ENCODE assay signal across 8 cellular contexts in genomic region chr15:68256675-68257450, GRCh38. TPM values are rescaled to one million over a fixed set of nuclear protein-coding genes. Genes with fewer than 3 reads are reported as not detected.
DNase-seq lines count a peak whose midpoint lies in the region; ATAC-seq, FAIRE-seq and TF ChIP-seq lines count a peak whose summit lies in the region.

No MANE protein-coding gene starts in this region.

- peaks cover 1 to 3% of the 10 kb centered on the region in 2 donors for H3K27me3 Mint-ChIP-seq in CD4-positive, alpha-beta memory T cell
- peaks cover 17% of the 10 kb centered on the region for H3K27me3 Mint-ChIP-seq in IgD-negative memory B cell
- peaks cover 17% of the 10 kb centered on the region for H3K27me3 Mint-ChIP-seq in T-helper 2 cell treated with Interferon-gamma antibody and Interleukin-4, amounts not matched to agents 5 μg/mL and 100 μg/mL, for 36 hours (ENCODE audit: low read depth)

- intact Hi-C loops in CD4-positive, alpha-beta memory T cell (cut with micrococcal nuclease), result loop anchor here (1.0 kb wide), 1 partner anchor 20 kb away; the partner anchor contains the start of gene FEM1B
- intact Hi-C loops in GM12878 (cut with micrococcal nuclease; ENCODE audit: unreplicated experiment), result no loop called here
- intact Hi-C loops in posterior vena cava (cut with DNase I), result loop anchor here in 1 of 2 donors (5.0 kb wide), 1 partner anchor 50 kb away; no protein-coding TSS in a partner anchor
- intact Hi-C loops in uterus (cut with DNase I; ENCODE audit: low total_unique reads), result loop anchor here (10.0 kb wide), 1 partner anchor 48 kb away; no protein-coding TSS in a partner anchor

- CTCF ChIA-PET in CD4-positive, alpha-beta memory T cell (lab: Charles Lee; ENCODE audit: partially characterized antibody), result interaction anchor here (0.8 to 1.3 kb wide), 4 partner anchors 41 to 127 kb away, joined by 3 read pairs; no protein-coding TSS in a partner anchor
- CTCF ChIA-PET in GM12878 (lab: Yijun Ruan, JAX), result no interaction called here

- peak overlapping the region; percentile 57 for H2AFZ ChIP-seq in GM12878 (ENCODE audit: control insufficient read depth, low read depth, low read length)

- no peak for TF ChIP-seq EP300 in GM12878 (IDR thresholded peaks at IDR 0.05; ENCODE audit: borderline replicate concordance in 1 of 2, control insufficient read depth in 1 of 2, low read depth in 2 of 2, low read length in 2 of 2)

- no peaks in the 10 kb centered on the region for H3K79me2 ChIP-seq in GM12878 (ENCODE audit: control insufficient read depth, insufficient read depth, low read length)

- in situ Hi-C loops in GM12878 (cut with MboI), result no loop called here

- no peaks in the 10 kb centered on the region for H3K36me3 Mint-ChIP-seq in CD4-positive, alpha-beta memory T cell
- H3K36me3 Mint-ChIP-seq in IgD-negative memory B cell, result no peaks in the 10 kb centered on the region
- no peaks in the 10 kb centered on the region for H3K36me3 Mint-ChIP-seq in T-helper 2 cell treated with Interferon-gamma antibody and Interleukin-4, amounts not matched to agents 5 μg/mL and 100 μg/mL, for 36 hours (ENCODE audit: low read depth)

- DNase-seq in CD4-positive, alpha-beta memory T cell, result peak; percentile 41 to 63 (median 46)
- DNase-seq in T-helper 2 cell treated with Interferon-gamma antibody and Interleukin-4, amounts not matched to agents 5 μg/mL and 100 μg/mL, for 36 hours (ENCODE audit: low spot score), result peak; percentile 61
- DNase-seq in GM12878 (ENCODE audit: low read depth, low spot score), result no peak
- peak; percentile 71 for DNase-seq in hepatic stellate cell (ENCODE audit: low spot score)
- peak; percentile 96 for DNase-seq in posterior vena cava (ENCODE audit: low spot score)
- DNase-seq in uterus, result peak; percentile 91 to 93
- DNase-seq in UCSD-AML1 (lab: John Stamatoyannopoulos, UW; ENCODE audit: unreplicated experiment), result no peak

- TF ChIP-seq POLR2A in GM12878 (IDR thresholded peaks at IDR 0.05; ENCODE audit: low read depth, low read length), result no peak
- peak; percentile 29 to 92 for TF ChIP-seq POLR2A in uterus (IDR thresholded peaks at IDR 0.05)

- H4K20me1 ChIP-seq in GM12878 (ENCODE audit: control insufficient read depth, insufficient read depth), result no peaks in the 10 kb centered on the region

- peak overlapping the region; percentile 67 to 81 (median 78) for H3K4me3 Mint-ChIP-seq in CD4-positive, alpha-beta memory T cell
- peak overlapping the region; percentile 35 to 89 (median 74) for H3K4me3 Mint-ChIP-seq in IgD-negative memory B cell
- H3K4me3 Mint-ChIP-seq in T-helper 2 cell treated with Interferon-gamma antibody and Interleukin-4, amounts not matched to agents 5 μg/mL and 100 μg/mL, for 36 hours, result peak overlapping the region; percentile 67

- H3K27ac ChIP-seq in CD4-positive, alpha-beta memory T cell (ENCODE audit: low read depth, low read length), result no peak overlapping the region
- no peak overlapping the region for H3K27ac ChIP-seq in GM12878 (ENCODE audit: control insufficient read depth, insufficient read depth)
- H3K27ac ChIP-seq in uterus, result peak overlapping the region; percentile 89 to 96

- no peaks in the 10 kb centered on the region for H3K9me3 Mint-ChIP-seq in CD4-positive, alpha-beta memory T cell
- H3K9me3 Mint-ChIP-seq in IgD-negative memory B cell, result no peaks in the 10 kb centered on the region
- H3K9me3 Mint-ChIP-seq in T-helper 2 cell treated with Interferon-gamma antibody and Interleukin-4, amounts not matched to agents 5 μg/mL and 100 μg/mL, for 36 hours, result no peaks in the 10 kb centered on the region

- no peaks in the 10 kb centered on the region for H3K36me3 ChIP-seq in CD4-positive, alpha-beta memory T cell (ENCODE audit: insufficient read depth, low read length)
- no peaks in the 10 kb centered on the region for H3K36me3 ChIP-seq in GM12878 (ENCODE audit: control insufficient read depth in 2 of 2, insufficient read depth in 2 of 2, low read length in 1 of 2)
- H3K36me3 ChIP-seq in uterus, result no peaks in the 10 kb centered on the region

- no peak for FAIRE-seq in GM12878 (lab: Jason Lieb, UNC)

- TF ChIP-seq CTCF in GM12878 (IDR thresholded peaks at IDR 0.05 in 2 of 3, conservative IDR thresholded peaks at IDR 0.05 in 1 of 3; ENCODE audit: control insufficient read depth in 2 of 3, extremely low read depth in 1 of 3, insufficient read depth in 1 of 3, low read depth in 3 of 3, low read length in 3 of 3) (no peak), uterus (IDR thresholded peaks at IDR 0.05) (peak in 2 of 4 experiments; percentile 6 to 8)

- peak overlapping the region in 1 of 2 donors; percentile 41 for H3K4me3 ChIP-seq in CD4-positive, alpha-beta memory T cell (ENCODE audit: low read length in 2 of 2)
- H3K4me3 ChIP-seq in GM12878, result no peak overlapping the region; the same call in 1 of the 2 replicates
- H3K4me3 ChIP-seq in uterus, result peak overlapping the region; percentile 42 to 53

- no peaks in the 10 kb centered on the region for H3K9me3 ChIP-seq in CD4-positive, alpha-beta memory T cell (ENCODE audit: control insufficient read depth in 1 of 2, low read length in 2 of 2)
- H3K9me3 ChIP-seq in GM12878 (replicated peaks; ENCODE audit: control insufficient read depth, insufficient read depth, low read length) (no peaks in the 10 kb centered on the region), uterus (no peaks in the 10 kb centered on the region)

- no peak for TF ChIP-seq RAD21 in GM12878 (IDR thresholded peaks at IDR 0.05; ENCODE audit: insufficient read depth, low read depth, low read length)

- peaks cover 9% of the 10 kb centered on the region for H3K4me1 ChIP-seq in CD4-positive, alpha-beta memory T cell (ENCODE audit: insufficient read depth, low read length)
- no peaks in the 10 kb centered on the region for H3K4me1 ChIP-seq in GM12878 (ENCODE audit: control insufficient read depth, insufficient read depth, low read length)
- H3K4me1 ChIP-seq in uterus, result no peaks in the 10 kb centered on the region

- peak; percentile 61 for ATAC-seq in GM12878

- H3K27ac Mint-ChIP-seq in CD4-positive, alpha-beta memory T cell, result peak overlapping the region in 3 of 7 donors; percentile 7 to 22 (median 15)
- H3K27ac Mint-ChIP-seq in IgD-negative memory B cell, result peak overlapping the region in 1 of 3 donors; percentile 74
- H3K27ac Mint-ChIP-seq in T-helper 2 cell treated with Interferon-gamma antibody and Interleukin-4, amounts not matched to agents 5 μg/mL and 100 μg/mL, for 36 hours, result no peak overlapping the region

- WGBS in GM12878 (ENCODE audit: insufficient coverage, insufficient replicate concordance, low lambda C conversion rate, missing lambda C conversion rate), result 20% methylated on average over 55 of the region's 57 CpGs

- no TSS peak for BruUV-seq in GM12878 (replicated peaks; lab: Mats Ljungman, UMichigan)

- peaks cover 4 to 8% (median 5%) of the 10 kb centered on the region in 4 donors for H3K4me1 Mint-ChIP-seq in CD4-positive, alpha-beta memory T cell
- peaks cover 1 to 7% (median 2%) of the 10 kb centered on the region in 3 donors for H3K4me1 Mint-ChIP-seq in IgD-negative memory B cell
- H3K4me1 Mint-ChIP-seq in T-helper 2 cell treated with Interferon-gamma antibody and Interleukin-4, amounts not matched to agents 5 μg/mL and 100 μg/mL, for 36 hours (ENCODE audit: low read depth), result peaks cover 10% of the 10 kb centered on the region

- no peak overlapping the region for H3K9ac ChIP-seq in GM12878 (ENCODE audit: control insufficient read depth, insufficient read depth, low read length)

- RAD21 ChIA-PET in GM12878 (lab: Charles Lee; ENCODE audit: unreplicated experiment), result interaction anchor here (0.9 to 1.0 kb wide), 2 partner anchors 50 kb away, joined by 3 read pairs; no protein-coding TSS in a partner anchor

- POLR2A ChIA-PET in CD4-positive, alpha-beta memory T cell (lab: Charles Lee; ENCODE audit: partially characterized antibody), result interaction anchor here (0.9 to 3.9 kb wide), 6 partner anchors 18 to 203 kb away, joined by 3 to 60 read pairs (median 4); partner anchors contain the start of genes CLN6, FEM1B and PIAS1
- POLR2A ChIA-PET in GM12878 (lab: Charles Lee), result no interaction called here

- H3K27me3 ChIP-seq in CD4-positive, alpha-beta memory T cell (ENCODE audit: insufficient read depth, low read length), result no peaks in the 10 kb centered on the region
- H3K27me3 ChIP-seq in GM12878 (replicated peaks in 1 of 2; ENCODE audit: control insufficient read depth in 2 of 2, insufficient read depth in 2 of 2, low read length in 1 of 2) (no peaks in the 10 kb centered on the region; a peak in 2 of 4 replicates), uterus (no peaks in the 10 kb centered on the region)

- SMC1A ChIA-PET in GM12878 (lab: Charles Lee; ENCODE audit: uncharacterized antibody, unreplicated experiment), result no interaction called here

- H3K4me2 ChIP-seq in GM12878 (ENCODE audit: control insufficient read depth, insufficient read depth), result peak overlapping the region; percentile 68

RNA-seq across cellular contexts. Expression of gene FEM1B, which starts 20.7 kb away (rescaled TPM):
- 10 to 100 TPM; 48.3 to 49.1 TPM for total RNA-seq in CD4-positive, alpha-beta memory T cell
- polyA plus RNA-seq in CD4-positive, alpha-beta memory T cell, result 10 to 100 TPM; 19.0 to 28.8 TPM
- 21.5 TPM for polyA plus RNA-seq in IgD-negative memory B cell
- 45.1 and 48.9 TPM in 2 replicates for total RNA-seq in GM12878 (2013; cell fraction: nucleolus; rRNA removed)
- 27.0 and 29.0 TPM in 2 replicates for total RNA-seq in GM12878 (2014; rRNA removed)
- 29.0 and 31.4 TPM in 2 replicates for total RNA-seq in GM12878 (2014; rRNA removed; fragmentation: Illumina TruSeq; extraction: Trizol)
- total RNA-seq in GM12878 (2021), result 34.1 and 36.4 TPM in 2 replicates
- polyA plus RNA-seq in GM12878 (2011; ENCODE audit: low read depth), result 7.7 TPM
- 49.4 and 61.1 TPM in 2 replicates for polyA plus RNA-seq in GM12878 (2011; rRNA removed)
- polyA plus RNA-seq in GM12878 (2011; cell fraction: cytosol; rRNA removed), result 34.1 and 36.7 TPM in 2 replicates
- polyA plus RNA-seq in GM12878 (2011; cell fraction: nucleus; rRNA removed), result 22.9 and 30.8 TPM in 2 replicates
- 12.4 and 13.7 TPM in 2 replicates for polyA plus RNA-seq in GM12878 (2012)
- 20.2 and 24.7 TPM in 2 replicates for polyA plus RNA-seq in GM12878 (2014; fragmentation: Illumina TruSeq; extraction: Trizol)
- polyA plus RNA-seq in GM12878 (2014; fragmentation: Nextera tagmentation; extraction: Ambion mirVana), result 1 to 10 TPM; 5.5 to 5.7 TPM
- 12.2 and 16.3 TPM in 2 replicates for polyA plus RNA-seq in GM12878 (2014; rRNA removed)
- polyA plus RNA-seq in GM12878 (2016; fragmentation: Nextera tagmentation; extraction: Ambion mirVana), result 10 to 100 TPM; 14.4 to 14.6 TPM
- 171 and 274 TPM in 2 replicates for polyA minus RNA-seq in GM12878 (2011; rRNA and poly(A)+ RNA removed)
- 61.7 and 81.0 TPM in 2 replicates for polyA minus RNA-seq in GM12878 (2011; cell fraction: cytosol; rRNA and poly(A)+ RNA removed)
- 28.7 and 36.5 TPM in 2 replicates for polyA minus RNA-seq in GM12878 (2011; cell fraction: nucleus; rRNA and poly(A)+ RNA removed)
- total RNA-seq in posterior vena cava, result 100 to 1,000 TPM in 1 of 2 donors, 10 to 100 TPM in 1; 98.5 to 138 TPM
- 100 to 1,000 TPM in 2 of 4 donors, 10 to 100 TPM in 2; 39.4 to 130 (median 77.4) TPM for total RNA-seq in uterus

RNA-seq across cellular contexts. Expression of gene CLN6, which starts 27.3 kb away (rescaled TPM):
- total RNA-seq in CD4-positive, alpha-beta memory T cell, result 10 to 100 TPM; 14.5 to 15.6 TPM
- 1 to 10 TPM; 2.2 to 2.6 TPM for polyA plus RNA-seq in CD4-positive, alpha-beta memory T cell
- 3.8 TPM for polyA plus RNA-seq in IgD-negative memory B cell
- total RNA-seq in GM12878 (2013; cell fraction: nucleolus; rRNA removed), result 93.0 and 108 TPM in 2 replicates
- total RNA-seq in GM12878 (2014; rRNA removed), result 31.1 and 37.1 TPM in 2 replicates
- total RNA-seq in GM12878 (2014; rRNA removed; fragmentation: Illumina TruSeq; extraction: Trizol), result 27.3 and 29.4 TPM in 2 replicates
- 63.5 and 63.7 TPM in 2 replicates for total RNA-seq in GM12878 (2021)
- 17.2 TPM for polyA plus RNA-seq in GM12878 (2011; ENCODE audit: low read depth)
- 21.0 and 53.8 TPM in 2 replicates for polyA plus RNA-seq in GM12878 (2011; rRNA removed)
- polyA plus RNA-seq in GM12878 (2011; cell fraction: cytosol; rRNA removed), result 68.3 and 86.8 TPM in 2 replicates
- polyA plus RNA-seq in GM12878 (2011; cell fraction: nucleus; rRNA removed), result 59.7 and 73.1 TPM in 2 replicates
- polyA plus RNA-seq in GM12878 (2012), result 30.2 and 31.2 TPM in 2 replicates
- polyA plus RNA-seq in GM12878 (2014; fragmentation: Illumina TruSeq; extraction: Trizol), result 40.5 and 52.1 TPM in 2 replicates
- polyA plus RNA-seq in GM12878 (2014; fragmentation: Nextera tagmentation; extraction: Ambion mirVana), result 1 to 10 TPM in 1 of 2 experiments, under 1 TPM in 1; 0.74 to 1.4 TPM
- polyA plus RNA-seq in GM12878 (2014; rRNA removed), result 69.0 and 72.0 TPM in 2 replicates
- 10 to 100 TPM; 16.3 to 19.6 TPM for polyA plus RNA-seq in GM12878 (2016; fragmentation: Nextera tagmentation; extraction: Ambion mirVana)
- 127 and 131 TPM in 2 replicates for polyA minus RNA-seq in GM12878 (2011; rRNA and poly(A)+ RNA removed)
- polyA minus RNA-seq in GM12878 (2011; cell fraction: cytosol; rRNA and poly(A)+ RNA removed), result 34.1 and 34.6 TPM in 2 replicates
- 28.4 and 72.4 TPM in 2 replicates for polyA minus RNA-seq in GM12878 (2011; cell fraction: nucleus; rRNA and poly(A)+ RNA removed)
- total RNA-seq in posterior vena cava, result 10 to 100 TPM; 14.9 TPM
- total RNA-seq in uterus, result 10 to 100 TPM in 2 of 4 donors, 1 to 10 TPM in 2; 1.8 to 34.0 (median 13.1) TPM

RNA-seq across cellular contexts. Expression of gene CALML4, which starts 51.7 kb away (rescaled TPM):
- total RNA-seq in CD4-positive, alpha-beta memory T cell, result 1 to 10 TPM; 3.8 to 5.1 TPM
- polyA plus RNA-seq in CD4-positive, alpha-beta memory T cell, result under 1 TPM; 0.79 to 0.84 TPM
- polyA plus RNA-seq in IgD-negative memory B cell (0.46 TPM), GM12878 (2011; rRNA removed) (5.2 and 9.0 TPM in 2 replicates), GM12878 (2014; fragmentation: Illumina TruSeq; extraction: Trizol) (15.9 and 18.1 TPM in 2 replicates), GM12878 (2014; fragmentation: Nextera tagmentation; extraction: Ambion mirVana) (1 to 10 TPM; 1.7 to 4.0 TPM), GM12878 (2014; rRNA removed) (11.5 and 12.2 TPM in 2 replicates), GM12878 (2016; fragmentation: Nextera tagmentation; extraction: Ambion mirVana) (1 to 10 TPM; 3.6 to 4.9 TPM)
- total RNA-seq in GM12878 (2013; cell fraction: nucleolus; rRNA removed), result 21.2 and 21.8 TPM in 2 replicates
- total RNA-seq in GM12878 (2014; rRNA removed) (5.5 TPM in 2 replicates), GM12878 (2014; rRNA removed; fragmentation: Illumina TruSeq; extraction: Trizol) (10.3 and 10.4 TPM in 2 replicates), GM12878 (2021) (4.0 and 4.8 TPM in 2 replicates), posterior vena cava (1 to 10 TPM; 5.7 to 8.4 TPM), uterus (10 to 100 TPM in 1 of 4 donors, 1 to 10 TPM in 2, under 1 TPM in 1; 0.88 to 13.8 (median 8.3) TPM)
- 3.4 TPM for polyA plus RNA-seq in GM12878 (2011; ENCODE audit: low read depth)
- polyA plus RNA-seq in GM12878 (2011; cell fraction: cytosol; rRNA removed), result 0.66 and 1.0 TPM in 2 replicates
- 8.3 and 14.5 TPM in 2 replicates for polyA plus RNA-seq in GM12878 (2011; cell fraction: nucleus; rRNA removed)
- polyA plus RNA-seq in GM12878 (2012), result 2.9 and 6.9 TPM in 2 replicates
- polyA minus RNA-seq in GM12878 (2011; rRNA and poly(A)+ RNA removed), result 0.98 and 1.6 TPM in 2 replicates
- not detected in 2 replicates for polyA minus RNA-seq in GM12878 (2011; cell fraction: cytosol; rRNA and poly(A)+ RNA removed)
- 1.5 and 5.4 TPM in 2 replicates for polyA minus RNA-seq in GM12878 (2011; cell fraction: nucleus; rRNA and poly(A)+ RNA removed)

Comparison
In these comparisons a context has a peak if more than half of its experiments do, and no peak if none do; other contexts are left out.
1. DNase-seq: peak in CD4-positive, alpha-beta memory T cell (5 of 5), T-helper 2 cell treated with Interferon-gamma antibody and Interleukin-4, amounts not matched to agents 5 μg/mL and 100 μg/mL, for 36 hours (single experiment), hepatic stellate cell (single experiment), posterior vena cava (single experiment) and uterus (2 of 2); none in GM12878 (single experiment) and UCSD-AML1 (single experiment).
2. H3K27ac ChIP-seq: peak in uterus (2 of 2); none in CD4-positive, alpha-beta memory T cell (single experiment) and GM12878 (single experiment).
3. Peak in every context shown above with its lines, with median percentiles within 50 percentile points of each other: H3K4me3 Mint-ChIP-seq.